ENCODE assay signal across 15 cellular contexts in genomic region chr17:74085434-74085833, GRCh38.
DNase-seq lines count a peak whose midpoint lies in the region; ATAC-seq and TF ChIP-seq lines count a peak whose summit lies in the region.
"Had no signal": no experiment of that assay in that cellular context is flagged by ENCODE, and none has a peak within 500 bp of the region (broad histone marks: within the 10 kb centered on the region; RNA-seq: fewer than 3 reads in every experiment).

No MANE protein-coding gene starts in this region.

- H3K27ac ChIP-seq in OCI-LY3 (ENCODE audit: low read length) (no peak overlapping the region), foreskin keratinocyte (no peak overlapping the region)
- H3K27ac ChIP-seq: RWPE1, uterus had no signal

- H3K9me3 ChIP-seq in BE2C (no peaks in the 10 kb centered on the region; the same call in 1 of the 2 replicates), OCI-LY3 (ENCODE audit: insufficient read depth, low read length) (no peaks in the 10 kb centered on the region), mucosa of descending colon (no peaks in the 10 kb centered on the region)
- H3K9me3 ChIP-seq: uterus had no signal

- H3K36me3 ChIP-seq in BE2C (no peaks in the 10 kb centered on the region), OCI-LY3 (replicated peaks; ENCODE audit: low read depth, low read length) (no peaks in the 10 kb centered on the region), mucosa of descending colon (ENCODE audit: low read depth) (no peaks in the 10 kb centered on the region)
- H3K36me3 ChIP-seq: uterus had no signal

- H3K9ac ChIP-seq in OCI-LY3 (ENCODE audit: low read length): no peak overlapping the region

- no peak overlapping the region for H2AFZ ChIP-seq in OCI-LY3 (ENCODE audit: low read depth, low read length)

- no peaks in the 10 kb centered on the region for H3K4me1 ChIP-seq in BE2C
- H3K4me1 ChIP-seq in OCI-LY3 (ENCODE audit: low read length): no peaks in the 10 kb centered on the region
- no peaks in the 10 kb centered on the region for H3K4me1 ChIP-seq in foreskin keratinocyte
- H3K4me1 ChIP-seq in mucosa of descending colon (ENCODE audit: low read depth): no peaks in the 10 kb centered on the region
- H3K4me1 ChIP-seq: uterus had no signal

- no peaks in the 10 kb centered on the region for H4K20me1 ChIP-seq in OCI-LY3 (ENCODE audit: insufficient read depth, low read length)

- no peak overlapping the region for H3K4me3 ChIP-seq in BE2C (ENCODE audit: low read depth, low read length)
- H3K4me3 ChIP-seq in OCI-LY3 (ENCODE audit: low read length): no peak overlapping the region
- no peak overlapping the region for H3K4me3 ChIP-seq in mucosa of descending colon
- H3K4me3 ChIP-seq: uterus had no signal

- intact Hi-C loops in mucosa of descending colon (cut with DNase I, micrococcal nuclease): no loop called here

- H3K27me3 ChIP-seq in BE2C (no peaks in the 10 kb centered on the region), OCI-LY3 (ENCODE audit: low read depth, low read length) (peaks cover 10% of the 10 kb centered on the region; the same call in 1 of the 2 replicates), foreskin keratinocyte (no peaks in the 10 kb centered on the region)
- H3K27me3 ChIP-seq: uterus had no signal

- TF ChIP-seq CTCF in BE2C (IDR thresholded peaks at IDR 0.05; ENCODE audit: low read depth, low read length) (peak; percentile 44), GM12873 (IDR thresholded peaks at IDR 0.05; ENCODE audit: insufficient read depth, low read depth, low read length, missing control alignments) (peak; percentile 53), OCI-LY3 (IDR thresholded peaks at IDR 0.05; ENCODE audit: low read depth, low read length) (peak; percentile 28; the same call in 1 of the 2 replicates), foreskin keratinocyte (conservative IDR thresholded peaks at IDR 0.05) (peak; percentile 32), mucosa of descending colon (IDR thresholded peaks at IDR 0.05) (no peak)

- no peaks in the 10 kb centered on the region for H3K79me2 ChIP-seq in OCI-LY3 (ENCODE audit: low read length)

- no peak for DNase-seq in BE2C
- DNase-seq in foreskin keratinocyte: no peak
- DNase-seq in mucosa of descending colon: no peak
- no peak for DNase-seq in NCI-H187 (lab: John Stamatoyannopoulos, UW)
- DNase-seq: COR-L47, NCI-H2029 treated with DMSO at 0.1 percent for 48 hours, small intestine, uterus had no signal

- no peak overlapping the region for H3K4me2 ChIP-seq in OCI-LY3 (ENCODE audit: low read length)

- ATAC-seq in foreskin keratinocyte (peak; percentile 18), mucosa of descending colon (no peak), GM21717 (IDR thresholded peaks at IDR 0.05; ENCODE audit: unreplicated experiment) (no peak), GM19023 (IDR thresholded peaks at IDR 0.05; ENCODE audit: unreplicated experiment) (no peak)
- ATAC-seq: activated T-helper 17 cell treated with anti-CD3 and anti-CD28 coated beads, Interleukin-2, amount 50 U/mL, for 72 hours; esophagus mucosa had no signal
